In the genomic region with DNA sequence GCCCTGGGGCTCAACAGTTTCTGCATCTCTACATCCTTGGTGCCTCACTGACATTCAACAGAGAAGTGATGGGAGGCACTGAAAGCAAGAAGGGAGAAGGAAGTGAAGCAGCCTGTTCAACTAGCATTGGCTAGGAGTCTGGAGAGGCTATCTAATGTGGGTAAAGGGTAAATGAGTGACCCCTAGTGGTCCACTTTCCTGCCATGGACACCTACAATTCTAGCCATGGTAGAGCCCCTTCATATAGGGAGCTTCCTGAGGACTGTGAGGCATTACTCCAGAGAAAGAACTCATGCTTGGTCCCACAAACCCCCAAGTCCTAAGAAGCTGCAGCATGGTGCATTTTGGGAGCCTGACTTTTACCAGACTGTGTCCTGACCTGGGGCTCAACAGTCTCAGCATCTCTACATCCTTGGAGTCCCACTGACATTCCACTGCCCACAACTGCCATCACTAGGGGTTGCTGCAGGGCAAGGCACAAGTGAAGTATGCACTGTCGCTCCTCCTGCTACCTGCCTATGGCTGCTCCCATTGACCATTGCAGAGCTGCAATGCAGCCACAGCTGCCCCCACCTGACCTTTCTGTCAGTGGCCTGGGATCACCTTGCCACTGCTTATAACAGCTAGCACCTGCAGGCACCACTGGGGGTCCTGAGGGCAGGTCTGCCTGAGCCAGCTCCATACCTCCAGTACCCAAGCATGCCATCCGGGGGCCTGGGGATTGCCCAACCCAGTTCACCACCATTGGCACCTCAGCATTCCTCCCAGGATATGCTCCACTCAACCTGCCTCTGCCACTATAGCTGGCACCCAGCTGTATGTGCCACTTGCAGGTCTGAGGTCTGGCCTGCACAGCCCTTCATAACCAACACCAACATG, we compare ENCODE assay signal across 8 cellular contexts. TPM values are rescaled to one million over a fixed set of nuclear protein-coding genes. Genes with fewer than 3 reads are reported as not detected.
A peak's percentile ranks its signal among the peaks of the same experiment; 100 is the strongest.
DNase-seq lines count a peak whose midpoint lies in the region; ATAC-seq and TF ChIP-seq lines count a peak whose summit lies in the region.

No MANE protein-coding gene starts in this region.

- TF ChIP-seq CTCF in C4-2B (conservative IDR thresholded peaks at IDR 0.05): peak; percentile 45
- no peak for TF ChIP-seq CTCF in lower leg skin (IDR thresholded peaks at IDR 0.05)

- intact Hi-C loops in left cardiac atrium (cut with DNase I) (no loop called here), lower leg skin (cut with DNase I; ENCODE audit: low total_unique reads) (no loop called here)

- DNase-seq in SK-N-DZ (ENCODE audit: low spot score): peak; percentile 16
- no peak for DNase-seq in left cardiac atrium
- no peak for DNase-seq in effector memory CD4-positive, alpha-beta T cell
- DNase-seq in lower leg skin (ENCODE audit: low spot score in 2 of 2): no peak
- no peak for DNase-seq in NCI-H345 (lab: John Stamatoyannopoulos, UW)
- no peak for DNase-seq in activated CD4-positive, alpha-beta T cell treated with anti-CD3 and anti-CD28 coated beads for 4 hours

- H3K9me3 ChIP-seq in effector memory CD4-positive, alpha-beta T cell (ENCODE audit: control insufficient read depth, low read length): no peaks in the 10 kb centered on the region

- 73 to 95% methylated on average over 2 of the region's 2 CpGs for WGBS in lower leg skin, 2 donors

- no peak overlapping the region for H3K4me3 ChIP-seq in effector memory CD4-positive, alpha-beta T cell (ENCODE audit: insufficient read depth, low read depth, low read length, poor library complexity, severe bottlenecking)
- no peak overlapping the region for H3K4me3 ChIP-seq in lower leg skin (ENCODE audit: low read depth, poor library complexity, severe bottlenecking)

- no peaks in the 10 kb centered on the region for H3K4me1 ChIP-seq in effector memory CD4-positive, alpha-beta T cell (ENCODE audit: control insufficient read depth, insufficient read depth, low read length, poor library complexity, severe bottlenecking)

- H3K27me3 ChIP-seq in effector memory CD4-positive, alpha-beta T cell (replicated peaks; ENCODE audit: control insufficient read depth, insufficient read depth, low read length, poor library complexity, severe bottlenecking): no peaks in the 10 kb centered on the region

- no peak overlapping the region for H3K27ac ChIP-seq in C4-2B
- H3K27ac ChIP-seq in effector memory CD4-positive, alpha-beta T cell (ENCODE audit: insufficient read depth, low read length, poor library complexity, severe bottlenecking): no peak overlapping the region

- H3K36me3 ChIP-seq in effector memory CD4-positive, alpha-beta T cell (ENCODE audit: control insufficient read depth, insufficient read depth, low read length): no peaks in the 10 kb centered on the region

- no peak for TF ChIP-seq POLR2A in lower leg skin (IDR thresholded peaks at IDR 0.05)

- peak; percentile 53 for ATAC-seq in GM19438 (IDR thresholded peaks at IDR 0.05; ENCODE audit: low read depth, unreplicated experiment)
- ATAC-seq in left cardiac atrium: peak; percentile 30 to 51

RNA-seq across cellular contexts. Expression of gene CDK6, which starts 44.1 kb away (rescaled TPM):
- polyA plus RNA-seq in SK-N-DZ (2014; cell fraction: cytosol; rRNA removed): 106 and 115 TPM in 2 replicates
- polyA plus RNA-seq in SK-N-DZ (2014; cell fraction: nucleus; rRNA removed): 61.6 and 71.8 TPM in 2 replicates
- total RNA-seq in left cardiac atrium (10 to 100 TPM; 12.9 to 13.9 TPM), lower leg skin (10 to 100 TPM; 43.6 to 85.1 (median 63.3) TPM)
